29 cellular contexts compared by ENCODE assay signal in genomic region chr10:26806557-26806956, GRCh38. TPM values are rescaled to one million over a fixed set of nuclear protein-coding genes. Genes with fewer than 3 reads are reported as not detected.
DNase-seq lines count a peak whose midpoint lies in the region; ATAC-seq and TF ChIP-seq lines count a peak whose summit lies in the region.
"Had no signal": no experiment of that assay in that cellular context is flagged by ENCODE, and none has a peak within 500 bp of the region (broad histone marks: within the 10 kb centered on the region; RNA-seq: fewer than 3 reads in every experiment).

No MANE protein-coding gene starts in this region.

- intact Hi-C loops in activated CD4-positive, alpha-beta T cell treated with anti-CD3 and anti-CD28 coated beads for 36 hours (cut with DNase I, micrococcal nuclease), result loop anchor here in 1 of 2 experiments (2.0 kb wide), 1 partner anchor 52 kb away; no protein-coding TSS in a partner anchor
- intact Hi-C loops in activated B cell treated with CpG ODN at 0.5 μM for 24 hours (cut with micrococcal nuclease), result no loop called here

- H3K36me3 Mint-ChIP-seq in activated CD4-positive, alpha-beta T cell treated with anti-CD3 and anti-CD28 coated beads for 36 hours (ENCODE audit: low read depth), result peaks cover 3% of the 10 kb centered on the region
- peaks cover 20% of the 10 kb centered on the region for H3K36me3 Mint-ChIP-seq in activated B cell treated with CpG ODN at 0.5 μM for 24 hours (ENCODE audit: low read depth)
- H3K36me3 Mint-ChIP-seq: activated naive CD4-positive, alpha-beta T cell treated with anti-CD3 and anti-CD28 coated beads, Interleukin-2, amount 50 U/mL, for 24 hours had no signal

- POLR2A ChIA-PET in activated CD4-positive, alpha-beta T cell treated with anti-CD3 and anti-CD28 coated beads for 36 hours (lab: Charles Lee), result no interaction called here
- POLR2A ChIA-PET in activated B cell treated with CpG ODN at 0.5 μM for 24 hours (lab: Charles Lee), result no interaction called here

- no peak overlapping the region for H3K18ac ChIP-seq in mesendoderm (ENCODE audit: low read length)

- no peaks in the 10 kb centered on the region for H3K9me2 ChIP-seq in DOHH2 (replicated peaks; ENCODE audit: control insufficient read depth, low read length)

- H2BK5ac ChIP-seq in mesendoderm (ENCODE audit: low read length), result no peak overlapping the region

- H3K4me3 ChIP-seq in DOHH2 (ENCODE audit: low read length), result no peak overlapping the region
- no peak overlapping the region for H3K4me3 ChIP-seq in mesendoderm (ENCODE audit: low read length)
- H3K4me3 ChIP-seq: ascending aorta, cardiac muscle cell, coronary artery, esophagus muscularis mucosa, GM23338, heart right ventricle, PC-9, prostate gland, testis had no signal

- H3K9me3 ChIP-seq in DOHH2 (ENCODE audit: control insufficient read depth, insufficient read depth, low read length), result no peaks in the 10 kb centered on the region
- H3K9me3 ChIP-seq: ascending aorta, esophagus muscularis mucosa, heart right ventricle, prostate gland, testis had no signal

- ATAC-seq in activated CD4-positive, alpha-beta T cell treated with anti-CD3 and anti-CD28 coated beads for 36 hours, result peak; percentile 79
- ATAC-seq in activated B cell treated with CpG ODN at 0.5 μM for 24 hours (ENCODE audit: low read depth) (no peak), GM21825 (IDR thresholded peaks at IDR 0.05; ENCODE audit: unreplicated experiment) (no peak)
- ATAC-seq: GM23338, heart right ventricle had no signal

- no peak overlapping the region for H3K4ac ChIP-seq in mesendoderm (ENCODE audit: low read depth, low read length)

- H3K79me2 ChIP-seq in DOHH2 (ENCODE audit: control insufficient read depth, low read length) (peaks cover 98% of the 10 kb centered on the region), mesendoderm (ENCODE audit: control insufficient read depth, insufficient read depth, low read length) (peaks cover 13% of the 10 kb centered on the region)

- H3K4me2 ChIP-seq in DOHH2 (ENCODE audit: low read length), result peak overlapping the region; percentile 58
- no peak overlapping the region for H3K4me2 ChIP-seq in mesendoderm (ENCODE audit: low read length)
- H3K4me2 ChIP-seq: PC-9 had no signal

- no peak overlapping the region for H4K8ac ChIP-seq in mesendoderm (ENCODE audit: low read depth, low read length)

- H3K27ac Mint-ChIP-seq in activated CD4-positive, alpha-beta T cell treated with anti-CD3 and anti-CD28 coated beads for 36 hours, result peak overlapping the region; percentile 33
- H3K27ac Mint-ChIP-seq in activated B cell treated with CpG ODN at 0.5 μM for 24 hours, result peak overlapping the region; percentile 59
- H3K27ac Mint-ChIP-seq: activated naive CD4-positive, alpha-beta T cell treated with anti-CD3 and anti-CD28 coated beads, Interleukin-2, amount 50 U/mL, for 24 hours had no signal

- no CpG with 5 or more reads among the region's 1 CpG for WGBS in mesendoderm (ENCODE audit: extremely low coverage, insufficient coverage, low lambda C conversion rate)

- no peaks in the 10 kb centered on the region for H3K9me3 Mint-ChIP-seq in activated CD4-positive, alpha-beta T cell treated with anti-CD3 and anti-CD28 coated beads for 36 hours (ENCODE audit: low read depth)
- H3K9me3 Mint-ChIP-seq in activated B cell treated with CpG ODN at 0.5 μM for 24 hours, result no peaks in the 10 kb centered on the region
- H3K9me3 Mint-ChIP-seq: activated naive CD4-positive, alpha-beta T cell treated with anti-CD3 and anti-CD28 coated beads, Interleukin-2, amount 50 U/mL, for 24 hours; CD4-positive, alpha-beta memory T cell; endodermal cell; GM23338 had no signal

- H3K27me3 Mint-ChIP-seq in activated CD4-positive, alpha-beta T cell treated with anti-CD3 and anti-CD28 coated beads for 36 hours, result no peaks in the 10 kb centered on the region
- H3K27me3 Mint-ChIP-seq in activated B cell treated with CpG ODN at 0.5 μM for 24 hours, result no peaks in the 10 kb centered on the region
- H3K27me3 Mint-ChIP-seq: activated naive CD4-positive, alpha-beta T cell treated with anti-CD3 and anti-CD28 coated beads, Interleukin-2, amount 50 U/mL, for 24 hours; CD4-positive, alpha-beta memory T cell had no signal

- peaks cover 72% of the 10 kb centered on the region for H3K4me1 Mint-ChIP-seq in activated CD4-positive, alpha-beta T cell treated with anti-CD3 and anti-CD28 coated beads for 36 hours
- H3K4me1 Mint-ChIP-seq in activated B cell treated with CpG ODN at 0.5 μM for 24 hours, result peaks cover 72% of the 10 kb centered on the region

- H3K27ac ChIP-seq in DOHH2 (ENCODE audit: low read depth, low read length) (peak overlapping the region; percentile 48; the same call in 1 of the 2 replicates), mesendoderm (ENCODE audit: low read depth, low read length) (no peak overlapping the region)
- H3K27ac ChIP-seq: 22Rv1, ascending aorta, cardiac muscle cell, coronary artery, esophagus muscularis mucosa, foreskin keratinocyte, heart right ventricle, HL-60, PC-9, prostate gland, testis had no signal

- peaks cover 8% of the 10 kb centered on the region for H3K79me1 ChIP-seq in mesendoderm (ENCODE audit: low read length)

- H3F3A ChIP-seq in DOHH2 (ENCODE audit: control insufficient read depth, insufficient read depth), result peaks cover 33% of the 10 kb centered on the region

- CTCF ChIA-PET in activated CD4-positive, alpha-beta T cell treated with anti-CD3 and anti-CD28 coated beads for 36 hours (lab: Charles Lee), result interaction anchor here (1.0 to 2.4 kb wide), 6 partner anchors 9 to 36 kb away, joined by 4 to 9 read pairs (median 6); no protein-coding TSS in a partner anchor
- CTCF ChIA-PET in activated B cell treated with CpG ODN at 0.5 μM for 24 hours (lab: Charles Lee), result interaction anchor here (1.7 kb wide), 1 partner anchor 80 kb away, joined by 4 read pairs; no protein-coding TSS in a partner anchor

- H3K23ac ChIP-seq in mesendoderm (ENCODE audit: low read length), result peak overlapping the region; percentile 29

- H4K5ac ChIP-seq in mesendoderm (ENCODE audit: low read length), result no peak overlapping the region

- no peak overlapping the region for H2BK15ac ChIP-seq in mesendoderm (replicated peaks; ENCODE audit: low read depth)

- TF ChIP-seq CTCF in DOHH2 (IDR thresholded peaks at IDR 0.05; ENCODE audit: low read depth, low read length, poor library complexity, severe bottlenecking) (no peak), activated B cell treated with CpG ODN at 0.5 μM for 24 hours (IDR thresholded peaks at IDR 0.05) (no peak)

- no peak overlapping the region for H2BK120ac ChIP-seq in mesendoderm (ENCODE audit: low read depth, low read length)

- H3K27me3 ChIP-seq in DOHH2 (ENCODE audit: control insufficient read depth, low read length) (no peaks in the 10 kb centered on the region), mesendoderm (ENCODE audit: insufficient read depth, low read length, poor library complexity) (no peaks in the 10 kb centered on the region)
- H3K27me3 ChIP-seq: ascending aorta, cardiac muscle cell, esophagus muscularis mucosa, foreskin keratinocyte, heart right ventricle, testis had no signal

- H3K4me3 Mint-ChIP-seq in activated CD4-positive, alpha-beta T cell treated with anti-CD3 and anti-CD28 coated beads for 36 hours, result no peak overlapping the region
- no peak overlapping the region for H3K4me3 Mint-ChIP-seq in activated B cell treated with CpG ODN at 0.5 μM for 24 hours
- H3K4me3 Mint-ChIP-seq: endodermal cell, GM23338 had no signal

- H2AK5ac ChIP-seq in mesendoderm (ENCODE audit: low read length), result no peak overlapping the region

- peaks cover 83% of the 10 kb centered on the region for H3K4me1 ChIP-seq in DOHH2 (ENCODE audit: control insufficient read depth, low read length)
- peaks cover 13% of the 10 kb centered on the region for H3K4me1 ChIP-seq in mesendoderm (ENCODE audit: control insufficient read depth, low read depth, low read length)
- H3K4me1 ChIP-seq: testis had no signal

- peaks cover 9% of the 10 kb centered on the region for H4K20me1 ChIP-seq in DOHH2 (ENCODE audit: control insufficient read depth, insufficient read depth, low read depth, low read length)

- no peak for DNase-seq in activated CD4-positive, alpha-beta T cell treated with anti-CD3 and anti-CD28 coated beads for 36 hours
- no peak for DNase-seq in activated CD4-positive, alpha-beta T cell treated with anti-CD3 and anti-CD28 coated beads, Interleukin-2, amount 50 U/mL, for 1 hour
- DNase-seq in activated B cell treated with CpG ODN at 0.5 μM for 24 hours (no peak), mesendoderm (no peak), cortex of kidney (lab: John Stamatoyannopoulos, UW) (no peak), A172 (ENCODE audit: low spot score) (no peak)
- DNase-seq: activated T-cell treated with anti-CD3 and anti-CD28 coated beads, Interleukin-2, amount 50 U/mL, for 48 hours; CD4-positive, alpha-beta memory T cell; endodermal cell; foreskin keratinocyte; heart right ventricle; MV-4-11; NCI-H146; NCI-H510A; PC-9; Right ventricle myocardium superior; stimulated activated naive CD4-positive, alpha-beta T cell; testis had no signal

- no peak overlapping the region for H3K9ac ChIP-seq in mesendoderm (ENCODE audit: low read length)

- H3K56ac ChIP-seq in mesendoderm (ENCODE audit: low read length), result no peak overlapping the region

- H3K36me3 ChIP-seq in DOHH2 (ENCODE audit: control insufficient read depth, low read length) (peaks cover 6% of the 10 kb centered on the region), mesendoderm (ENCODE audit: control insufficient read depth, insufficient read depth, low read length) (no peaks in the 10 kb centered on the region)
- H3K36me3 ChIP-seq: ascending aorta, cardiac muscle cell, esophagus muscularis mucosa, heart right ventricle, prostate gland had no signal

RNA-seq across cellular contexts. Expression of gene ABI1, which starts 54.2 kb away (rescaled TPM):
- 10 to 100 TPM; 44.2 to 56.6 TPM for total RNA-seq in activated CD4-positive, alpha-beta T cell treated with anti-CD3 and anti-CD28 coated beads for 36 hours
- total RNA-seq in activated B cell treated with CpG ODN at 0.5 μM for 24 hours, result 76.7 and 83.5 TPM in 2 replicates
- polyA plus RNA-seq in mesendoderm (2013, experiment 1 of 2), result 24.5 TPM
- 25.7 TPM for polyA plus RNA-seq in mesendoderm (2013, experiment 2 of 2)
- total RNA-seq in A172 (2014; rRNA removed; shearing (Covaris generic)), result 53.6 and 54.6 TPM in 2 replicates
